ENCODE assay signal across 23 cellular contexts in the genomic region with DNA sequence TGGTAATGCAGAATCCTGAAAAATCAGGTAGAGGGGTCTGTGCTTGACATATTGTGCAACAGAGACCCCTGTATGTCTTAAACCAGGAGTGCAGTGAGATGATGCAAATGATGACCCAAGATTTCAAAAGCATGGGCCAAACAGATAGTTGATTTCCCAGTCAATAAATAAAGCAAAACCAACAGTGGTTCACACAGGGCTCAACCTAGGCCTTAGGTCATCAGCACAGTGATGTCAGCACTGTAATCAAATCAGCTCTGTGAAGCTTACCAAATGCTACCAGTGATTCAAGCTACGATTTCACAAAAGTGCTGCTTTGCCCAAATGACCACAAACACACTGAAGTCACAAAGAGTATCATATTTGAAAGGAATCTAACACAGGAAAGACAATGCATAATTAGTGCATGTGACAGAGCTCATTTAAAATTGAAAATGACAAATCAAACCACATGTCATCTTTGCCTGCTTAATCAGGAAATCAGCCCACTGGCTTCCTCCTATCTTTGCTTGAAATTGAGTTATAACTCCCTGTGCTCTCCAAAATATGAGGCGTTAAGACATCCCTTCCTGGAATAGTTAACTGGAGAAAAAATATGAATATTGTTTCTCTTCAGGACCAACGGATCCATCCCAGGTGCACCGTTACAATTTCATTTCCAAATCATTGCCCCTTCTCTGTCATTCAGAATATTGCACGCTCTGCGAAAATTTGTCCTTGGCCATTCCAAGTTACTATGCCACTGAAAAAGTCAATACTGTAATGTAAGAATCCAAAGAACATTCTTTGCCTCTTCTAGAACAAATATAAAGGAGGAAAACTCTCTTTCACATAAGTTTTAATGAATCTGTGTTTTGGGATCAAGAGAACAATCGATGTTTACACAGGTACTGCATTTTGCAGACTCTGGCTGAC. TPM values are rescaled to one million over a fixed set of nuclear protein-coding genes. Genes with fewer than 3 reads are reported as not detected.
DNase-seq lines count a peak whose midpoint lies in the region; ATAC-seq and TF ChIP-seq lines count a peak whose summit lies in the region.
"Had no signal": no experiment of that assay in that cellular context is flagged by ENCODE, and none has a peak within 500 bp of the region (broad histone marks: within the 10 kb centered on the region; RNA-seq: fewer than 3 reads in every experiment).

No MANE protein-coding gene starts in this region.

- H3F3A ChIP-seq in SK-N-SH (replicated peaks; ENCODE audit: insufficient read depth): peaks cover 8% of the 10 kb centered on the region

- no peak overlapping the region for H2BK15ac ChIP-seq in mesendoderm (replicated peaks; ENCODE audit: low read depth)

- H3K4me2 ChIP-seq in SK-N-SH (peak overlapping the region; percentile 3; the same call in 1 of the 2 replicates), mesendoderm (ENCODE audit: low read length) (no peak overlapping the region)

- H2BK120ac ChIP-seq in mesendoderm (ENCODE audit: low read depth, low read length): no peak overlapping the region

- H3K79me2 ChIP-seq in SK-N-SH (ENCODE audit: insufficient read depth) (no peaks in the 10 kb centered on the region), mesendoderm (ENCODE audit: control insufficient read depth, insufficient read depth, low read length) (no peaks in the 10 kb centered on the region)

- no peak overlapping the region for H3K27ac Mint-ChIP-seq in activated CD8-positive, alpha-beta memory T cell treated with anti-CD3 and anti-CD28 coated beads, Interleukin-2, amount 10 ng/mL, durations not matched to agents 7 days and 5 days
- peak overlapping the region; percentile 23 for H3K27ac Mint-ChIP-seq in stimulated activated effector memory CD8-positive, alpha-beta T cell treated with anti-CD3 and anti-CD28 coated beads, Interleukin-12 subunit alpha, Interleukin-12 subunit beta, amount 100 ng/mL, for 72 hours
- H3K27ac Mint-ChIP-seq: CD4-positive, alpha-beta T cell; endodermal cell had no signal

- peak; percentile 45 for ATAC-seq in activated CD8-positive, alpha-beta memory T cell treated with anti-CD3 and anti-CD28 coated beads, Interleukin-2, amount 10 ng/mL, durations not matched to agents 7 days and 5 days
- ATAC-seq in stimulated activated effector memory CD8-positive, alpha-beta T cell treated with anti-CD3 and anti-CD28 coated beads, Interleukin-12 subunit alpha, Interleukin-12 subunit beta, amount 100 ng/mL, for 72 hours: peak; percentile 99

- no peak overlapping the region for H3K4me3 Mint-ChIP-seq in activated CD8-positive, alpha-beta memory T cell treated with anti-CD3 and anti-CD28 coated beads, Interleukin-2, amount 10 ng/mL, durations not matched to agents 7 days and 5 days
- H3K4me3 Mint-ChIP-seq in stimulated activated effector memory CD8-positive, alpha-beta T cell treated with anti-CD3 and anti-CD28 coated beads, Interleukin-12 subunit alpha, Interleukin-12 subunit beta, amount 100 ng/mL, for 72 hours: no peak overlapping the region
- H3K4me3 Mint-ChIP-seq: CD4-positive, alpha-beta T cell; endodermal cell had no signal

- POLR2A ChIA-PET in SK-N-SH (lab: Yijun Ruan, JAX): interaction anchor here (0.9 to 1.4 kb wide), 4 partner anchors 81 to 460 kb away, joined by 3 read pairs; partner anchors contain the start of gene CRCP

- CTCF ChIA-PET in activated CD8-positive, alpha-beta memory T cell treated with anti-CD3 and anti-CD28 coated beads, Interleukin-2, amount 10 ng/mL, durations not matched to agents 7 days and 5 days (lab: Charles Lee): interaction anchor here (1.1 kb wide), 1 partner anchor 38 kb away, joined by 3 read pairs; no protein-coding TSS in a partner anchor
- CTCF ChIA-PET in SK-N-SH (lab: Yijun Ruan, JAX): interaction anchor here (1.7 kb wide), 2 partner anchors 22 to 106 kb away, joined by 4 to 5 read pairs; no protein-coding TSS in a partner anchor

- H3K9me3 ChIP-seq in SK-N-SH (no peaks in the 10 kb centered on the region), SJCRH30 (replicated peaks) (no peaks in the 10 kb centered on the region)
- H3K9me3 ChIP-seq: ovary, Peyer's patch, upper lobe of left lung had no signal

- H3K27me3 ChIP-seq in SK-N-SH (ENCODE audit: insufficient read depth): no peaks in the 10 kb centered on the region
- no peaks in the 10 kb centered on the region for H3K27me3 ChIP-seq in mesendoderm (ENCODE audit: insufficient read depth, low read length, poor library complexity)
- H3K27me3 ChIP-seq in SJCRH30: no peaks in the 10 kb centered on the region
- H3K27me3 ChIP-seq: ovary, Peyer's patch, upper lobe of left lung had no signal

- H3K79me1 ChIP-seq in mesendoderm (ENCODE audit: low read length): no peaks in the 10 kb centered on the region

- H4K20me1 ChIP-seq in SK-N-SH (ENCODE audit: insufficient read depth): no peaks in the 10 kb centered on the region

- H3K4ac ChIP-seq in mesendoderm (ENCODE audit: low read depth, low read length): no peak overlapping the region

- H3K18ac ChIP-seq in mesendoderm (ENCODE audit: low read length): no peak overlapping the region

- peaks cover 4 to 21% of the 10 kb centered on the region in 2 experiments; a peak in 3 of 4 replicates for H3K4me1 ChIP-seq in SK-N-SH (ENCODE audit: control insufficient read depth in 1 of 2, insufficient read depth in 2 of 2, low read depth in 1 of 2, low read length in 1 of 2)
- H3K4me1 ChIP-seq in mesendoderm (ENCODE audit: control insufficient read depth, low read depth, low read length): no peaks in the 10 kb centered on the region
- H3K4me1 ChIP-seq in SJCRH30: no peaks in the 10 kb centered on the region
- H3K4me1 ChIP-seq: Peyer's patch had no signal

- peak; percentile 24; the same call in 1 of the 2 replicates for TF ChIP-seq RAD21 in SK-N-SH (IDR thresholded peaks at IDR 0.05; ENCODE audit: low read length)

- H4K5ac ChIP-seq in mesendoderm (ENCODE audit: low read length): no peak overlapping the region

- H3K4me3 ChIP-seq in SK-N-SH (ENCODE audit: low read depth in 2 of 2, low read length in 1 of 2) (no peak overlapping the region), fibroblast of mammary gland (ENCODE audit: control insufficient read depth, low read depth, low read length) (no peak overlapping the region), mesendoderm (ENCODE audit: low read length) (no peak overlapping the region), SJCRH30 (no peak overlapping the region)
- H3K4me3 ChIP-seq: ovary, Peyer's patch, upper lobe of left lung had no signal

- TF ChIP-seq CTCF in SK-N-SH (IDR thresholded peaks at IDR 0.05): no peak
- TF ChIP-seq CTCF in fibroblast of mammary gland (conservative IDR thresholded peaks at IDR 0.05; ENCODE audit: control insufficient read depth, insufficient read depth, low read depth, low read length): no peak

- H3K27ac ChIP-seq in SK-N-SH (ENCODE audit: low read depth in 2 of 2, low read length in 1 of 2) (peak overlapping the region; percentile 56 to 96), mesendoderm (ENCODE audit: low read depth, low read length) (no peak overlapping the region), SJCRH30 (no peak overlapping the region)
- H3K27ac ChIP-seq: ovary, Peyer's patch had no signal

- peak; percentile 25 to 94; a peak in 2 of 4 replicates for TF ChIP-seq EP300 in SK-N-SH (IDR thresholded peaks at IDR 0.05; ENCODE audit: borderline replicate concordance in 1 of 2, low read depth in 1 of 2, low read length in 1 of 2)

- H3K36me3 Mint-ChIP-seq in activated CD8-positive, alpha-beta memory T cell treated with anti-CD3 and anti-CD28 coated beads, Interleukin-2, amount 10 ng/mL, durations not matched to agents 7 days and 5 days: no peaks in the 10 kb centered on the region
- no peaks in the 10 kb centered on the region for H3K36me3 Mint-ChIP-seq in stimulated activated effector memory CD8-positive, alpha-beta T cell treated with anti-CD3 and anti-CD28 coated beads, Interleukin-12 subunit alpha, Interleukin-12 subunit beta, amount 100 ng/mL, for 72 hours

- H3K56ac ChIP-seq in mesendoderm (ENCODE audit: low read length): no peak overlapping the region

- H2AFZ ChIP-seq in SK-N-SH (ENCODE audit: low read depth): no peak overlapping the region

- H2BK5ac ChIP-seq in mesendoderm (ENCODE audit: low read length): no peak overlapping the region

- H3K9me3 Mint-ChIP-seq in activated CD8-positive, alpha-beta memory T cell treated with anti-CD3 and anti-CD28 coated beads, Interleukin-2, amount 10 ng/mL, durations not matched to agents 7 days and 5 days (ENCODE audit: low read depth): no peaks in the 10 kb centered on the region
- H3K9me3 Mint-ChIP-seq in stimulated activated effector memory CD8-positive, alpha-beta T cell treated with anti-CD3 and anti-CD28 coated beads, Interleukin-12 subunit alpha, Interleukin-12 subunit beta, amount 100 ng/mL, for 72 hours: no peaks in the 10 kb centered on the region
- H3K9me3 Mint-ChIP-seq: CD4-positive, alpha-beta T cell; endodermal cell had no signal

- no peak overlapping the region for H2AK5ac ChIP-seq in mesendoderm (ENCODE audit: low read length)

- no peaks in the 10 kb centered on the region for H3K9me2 ChIP-seq in SK-N-SH

- H3K27me3 Mint-ChIP-seq in activated CD8-positive, alpha-beta memory T cell treated with anti-CD3 and anti-CD28 coated beads, Interleukin-2, amount 10 ng/mL, durations not matched to agents 7 days and 5 days: peaks cover 4% of the 10 kb centered on the region
- H3K27me3 Mint-ChIP-seq: CD4-positive, alpha-beta T cell had no signal

- H3K36me3 ChIP-seq in SK-N-SH (replicated peaks in 1 of 2; ENCODE audit: control insufficient read depth in 1 of 2, insufficient read depth in 2 of 2, low read length in 1 of 2) (no peaks in the 10 kb centered on the region), mesendoderm (ENCODE audit: control insufficient read depth, insufficient read depth, low read length) (no peaks in the 10 kb centered on the region), SJCRH30 (no peaks in the 10 kb centered on the region)
- H3K36me3 ChIP-seq: ovary, Peyer's patch, upper lobe of left lung had no signal

- H3K23ac ChIP-seq in mesendoderm (ENCODE audit: low read length): no peak overlapping the region

- DNase-seq in activated CD8-positive, alpha-beta memory T cell treated with anti-CD3 and anti-CD28 coated beads, Interleukin-2, amount 10 ng/mL, durations not matched to agents 7 days and 5 days: no peak
- no peak for DNase-seq in activated CD8-positive, alpha-beta memory T cell treated with anti-CD3 and anti-CD28 coated beads for 24 hours
- DNase-seq in SK-N-SH (peak; percentile 60), fibroblast of mammary gland (ENCODE audit: low read depth) (peak; percentile 67), MV-4-11 (lab: John Stamatoyannopoulos, UW) (no peak), mesendoderm (no peak), SJCRH30 (no peak)
- DNase-seq in stimulated activated effector memory CD8-positive, alpha-beta T cell treated with anti-CD3 and anti-CD28 coated beads, Interleukin-12 subunit alpha, Interleukin-12 subunit beta, amount 100 ng/mL, for 72 hours (ENCODE audit: low spot score in 2 of 2): no peak
- DNase-seq: activated CD4-positive, alpha-beta T cell treated with anti-CD3 and anti-CD28 coated beads for 1 hour; activated CD8-positive, alpha-beta memory T cell treated with anti-CD3 and anti-CD28 coated beads, Interleukin-2, amount 50 U/mL, for 4 hours; activated naive CD4-positive, alpha-beta T cell; CD4-positive, alpha-beta T cell; DMS153; endodermal cell; HCEC 1CT; MM.1S; NCI-H2227 treated with DMSO at 0.1 percent for 48 hours; NCI-H82; ovary; Peyer's patch; stimulated activated CD4-positive, alpha-beta T cell treated with anti-CD3 and anti-CD28 coated beads, Interleukin-1b, Interleukin-23, amount 100 ng/mL, for 48 hours; T1000; upper lobe of left lung had no signal

- no peak overlapping the region for H3K9ac ChIP-seq in SK-N-SH
- no peak overlapping the region for H3K9ac ChIP-seq in mesendoderm (ENCODE audit: low read length)

- WGBS in SK-N-SH (ENCODE audit: low lambda C conversion rate): 26% methylated on average over 7 of the region's 7 CpGs
- WGBS in mesendoderm (ENCODE audit: extremely low coverage, insufficient coverage, low lambda C conversion rate): no CpG with 5 or more reads among the region's 7 CpGs

- H4K8ac ChIP-seq in mesendoderm (ENCODE audit: low read depth, low read length): no peak overlapping the region

- peaks cover 17% of the 10 kb centered on the region for H3K4me1 Mint-ChIP-seq in activated CD8-positive, alpha-beta memory T cell treated with anti-CD3 and anti-CD28 coated beads, Interleukin-2, amount 10 ng/mL, durations not matched to agents 7 days and 5 days
- peaks cover 14% of the 10 kb centered on the region for H3K4me1 Mint-ChIP-seq in stimulated activated effector memory CD8-positive, alpha-beta T cell treated with anti-CD3 and anti-CD28 coated beads, Interleukin-12 subunit alpha, Interleukin-12 subunit beta, amount 100 ng/mL, for 72 hours
- H3K4me1 Mint-ChIP-seq: endodermal cell had no signal

RNA-seq across cellular contexts. Expression of gene ASL, which starts 41.9 kb away (rescaled TPM):
- 10 to 100 TPM; 30.1 to 36.7 TPM for total RNA-seq in activated CD8-positive, alpha-beta memory T cell treated with anti-CD3 and anti-CD28 coated beads, Interleukin-2, amount 10 ng/mL, durations not matched to agents 7 days and 5 days
- 138 and 141 TPM in 2 replicates for polyA plus RNA-seq in SK-N-SH (2012; rRNA removed)
- 54.1 and 76.3 TPM in 2 replicates for polyA plus RNA-seq in SK-N-SH (2012; cell fraction: cytosol; rRNA removed)
- polyA plus RNA-seq in SK-N-SH (2012; cell fraction: nucleus; rRNA removed): 426 and 428 TPM in 2 replicates
- 14.5 TPM for polyA plus RNA-seq in mesendoderm (2013, experiment 1 of 2)
- 14.9 TPM for polyA plus RNA-seq in mesendoderm (2013, experiment 2 of 2)
- 13.7 and 15.0 TPM in 2 replicates for total RNA-seq in SJCRH30 (2014; rRNA removed; shearing (Covaris generic))

RNA-seq across cellular contexts. Expression of gene GUSB, which starts 51.7 kb away (rescaled TPM):
- total RNA-seq in activated CD8-positive, alpha-beta memory T cell treated with anti-CD3 and anti-CD28 coated beads, Interleukin-2, amount 10 ng/mL, durations not matched to agents 7 days and 5 days: 10 to 100 TPM; 84.3 to 88.0 TPM
- polyA plus RNA-seq in SK-N-SH (2012; rRNA removed): 67.6 and 96.9 TPM in 2 replicates
- 40.1 and 55.6 TPM in 2 replicates for polyA plus RNA-seq in SK-N-SH (2012; cell fraction: cytosol; rRNA removed)
- polyA plus RNA-seq in SK-N-SH (2012; cell fraction: nucleus; rRNA removed): 232 and 261 TPM in 2 replicates
- polyA plus RNA-seq in mesendoderm (2013, experiment 1 of 2): 22.4 TPM
- polyA plus RNA-seq in mesendoderm (2013, experiment 2 of 2): 20.8 TPM
- 27.3 and 40.1 TPM in 2 replicates for total RNA-seq in SJCRH30 (2014; rRNA removed; shearing (Covaris generic))

Comparison
In these comparisons a context has a peak if more than half of its experiments do, and no peak if none do; other contexts are left out.
1. DNase-seq: peak in SK-N-SH (single experiment) and fibroblast of mammary gland (single experiment); none in activated CD8-positive, alpha-beta memory T cell treated with anti-CD3 and anti-CD28 coated beads, Interleukin-2, amount 10 ng/mL, durations not matched to agents 7 days and 5 days (single experiment), activated CD8-positive, alpha-beta memory T cell treated with anti-CD3 and anti-CD28 coated beads for 24 hours (single experiment), stimulated activated effector memory CD8-positive, alpha-beta T cell treated with anti-CD3 and anti-CD28 coated beads, Interleukin-12 subunit alpha, Interleukin-12 subunit beta, amount 100 ng/mL, for 72 hours (0 of 2), MV-4-11 (single experiment), mesendoderm (single experiment) and SJCRH30 (0 of 2).
2. H3K27ac ChIP-seq: peak in SK-N-SH (2 of 2); none in mesendoderm (single experiment) and SJCRH30 (single experiment).